8 cellular contexts compared by ENCODE assay signal in the genomic region with DNA sequence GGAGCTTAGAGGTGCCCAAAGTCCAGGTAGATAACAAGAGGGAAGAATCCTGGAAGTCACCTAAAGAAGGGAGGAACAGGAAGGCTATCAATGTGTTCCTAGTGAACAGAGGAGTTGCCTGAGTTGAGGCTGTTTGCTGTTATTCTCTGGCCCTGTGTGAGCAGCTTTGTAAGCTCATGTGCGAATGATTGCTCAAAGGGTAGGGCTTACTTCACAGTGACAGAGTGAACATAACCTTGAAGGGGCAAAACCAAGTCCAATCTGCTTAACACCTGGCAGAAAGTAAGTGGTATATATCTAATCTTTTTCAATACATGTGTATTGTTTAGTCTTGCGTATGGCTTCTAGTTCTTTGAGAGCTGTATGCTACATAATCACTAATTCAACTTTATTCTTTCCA.
"Had no signal": no experiment of that assay in that cellular context is flagged by ENCODE, and none has a peak within 500 bp of the region (broad histone marks: within the 10 kb centered on the region; RNA-seq: fewer than 3 reads in every experiment).

No MANE protein-coding gene starts in this region.

- ATAC-seq: GM12878 had no signal

- DNase-seq: GDM1, GF-D8 had no signal

- FAIRE-seq: G401.6, GM12878, GM12891, GM12892, GM18507, GM19239 had no signal

- H3K4me3 ChIP-seq: GM12878 had no signal
